In the genomic region with DNA sequence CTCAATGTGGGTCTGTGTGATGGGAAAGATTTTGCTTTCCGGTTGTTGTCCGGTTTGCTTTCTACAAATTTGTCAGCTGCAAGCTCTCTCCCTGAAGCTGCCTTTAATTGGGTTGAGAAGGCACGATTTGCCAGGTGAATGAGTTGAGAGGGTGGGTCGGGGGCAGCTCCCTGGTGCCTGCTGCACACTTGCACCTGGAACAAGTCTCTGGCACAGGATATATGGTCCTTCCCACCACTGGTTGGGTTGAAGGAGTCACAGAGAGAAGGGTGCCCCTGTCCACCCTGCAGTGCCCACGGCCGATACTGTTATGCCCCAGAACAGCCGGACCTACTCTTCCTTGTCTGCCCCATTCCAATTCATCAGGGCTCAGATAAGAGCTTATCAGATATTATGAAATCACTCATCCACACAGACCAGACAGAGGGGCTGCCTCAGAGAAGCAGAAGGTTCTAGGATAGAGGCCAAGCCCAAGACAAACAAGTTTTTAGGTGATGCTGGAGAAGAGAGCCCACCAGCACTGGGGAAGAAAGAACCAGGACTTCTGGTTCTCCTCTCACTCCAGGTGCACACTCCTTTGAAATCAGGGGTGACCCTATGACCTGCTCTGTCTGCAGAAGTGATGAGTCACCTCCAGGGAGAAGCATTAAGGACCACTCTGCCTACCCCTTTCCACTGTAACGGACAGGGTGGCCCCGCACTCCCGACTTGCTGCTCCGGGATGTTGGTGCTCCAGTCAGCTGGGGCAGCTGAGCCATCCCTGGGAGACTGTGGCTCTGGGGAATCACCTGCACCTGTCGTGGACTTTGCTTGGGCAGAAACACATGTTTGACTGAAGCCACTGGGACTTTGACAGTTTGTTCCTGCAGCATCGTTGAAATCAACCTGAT, we compare ENCODE assay signal across 1 cellular context.
TF ChIP-seq lines count a peak whose summit lies in the region.

No MANE protein-coding gene starts in this region.

TF ChIP-seq in endothelial cell of umbilical vein, 7 proteins besides CTCF, POLR2A, EP300 and RAD21:
- TF ChIP-seq JUN (IDR thresholded peaks at IDR 0.05; ENCODE audit: borderline replicate concordance, insufficient read depth, insufficient read length, low read depth): peak; percentile 21
- TF ChIP-seq, protein P1, sequence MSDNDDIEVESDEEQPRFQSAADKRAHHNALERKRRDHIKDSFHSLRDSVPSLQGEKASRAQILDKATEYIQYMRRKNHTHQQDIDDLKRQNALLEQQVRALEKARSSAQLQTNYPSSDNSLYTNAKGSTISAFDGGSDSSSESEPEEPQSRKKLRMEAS (IDR thresholded peaks at IDR 0.05; ENCODE audit: insufficient read depth, insufficient read length): no peak
TF ChIP-seq in endothelial cell of umbilical vein: peak in this region for 1.
